In genomic region chr5:10352404-10353240, GRCh38 we compare ENCODE assay signal across 1 cellular context.
TF ChIP-seq lines count a peak whose summit lies in the region.

No MANE protein-coding gene starts in this region.

TF ChIP-seq in HCT116, 20 proteins besides CTCF, POLR2A, EP300 and RAD21 (continued from another document):
- TF ChIP-seq EZH2phosphoT487 (IDR thresholded peaks at IDR 0.05; ENCODE audit: borderline replicate concordance) (no peak), SRF (IDR thresholded peaks at IDR 0.05; ENCODE audit: low read depth) (no peak), SP1 (IDR thresholded peaks at IDR 0.05; ENCODE audit: low read depth) (no peak), ZNF274 (IDR thresholded peaks at IDR 0.05; ENCODE audit: low read depth, low read length) (no peak), ZFX (IDR thresholded peaks at IDR 0.05) (no peak), ATF3 (IDR thresholded peaks at IDR 0.05) (no peak), EZH2 (IDR thresholded peaks at IDR 0.05) (no peak), REST (IDR thresholded peaks at IDR 0.05; ENCODE audit: low read depth) (no peak), POLR2AphosphoS5 (IDR thresholded peaks at IDR 0.05; ENCODE audit: low read depth, low read length) (no peak), MAX (IDR thresholded peaks at IDR 0.05) (no peak), ELF1 (IDR thresholded peaks at IDR 0.05; ENCODE audit: borderline replicate concordance, low read depth) (no peak)
